ENCODE assay signal across 9 cellular contexts in genomic region chr12:124441443-124442190, GRCh38.
A peak's percentile ranks its signal among the peaks of the same experiment; 100 is the strongest.
DNase-seq lines count a peak whose midpoint lies in the region; ATAC-seq and TF ChIP-seq lines count a peak whose summit lies in the region.
"Had no signal": no experiment of that assay in that cellular context is flagged by ENCODE, and none has a peak within 500 bp of the region (broad histone marks: within the 10 kb centered on the region; RNA-seq: fewer than 3 reads in every experiment).

No MANE protein-coding gene starts in this region.

- no peaks in the 10 kb centered on the region for H3K36me3 ChIP-seq in GM23338 (ENCODE audit: insufficient read depth)
- no peaks in the 10 kb centered on the region for H3K36me3 ChIP-seq in smooth muscle cell (ENCODE audit: low read depth)

- intact Hi-C loops in activated B cell treated with CpG ODN at 0.5 μM for 24 hours (cut with micrococcal nuclease): no loop called here

- no peaks in the 10 kb centered on the region for H3K9me3 ChIP-seq in smooth muscle cell (replicated peaks; ENCODE audit: low read depth)

- H3F3A ChIP-seq in GM23338 (replicated peaks; ENCODE audit: low read depth) (peaks cover 18% of the 10 kb centered on the region), smooth muscle cell (ENCODE audit: low read depth) (peaks cover 15% of the 10 kb centered on the region)

- CTCF ChIA-PET in activated B cell treated with CpG ODN at 0.5 μM for 24 hours (lab: Charles Lee): no interaction called here

- H3K9ac ChIP-seq in smooth muscle cell (ENCODE audit: low read depth): peak overlapping the region; percentile 67

- H3K4me2 ChIP-seq in GM23338: no peak overlapping the region
- H3K4me2 ChIP-seq in smooth muscle cell: peak overlapping the region; percentile 81

- H4K20me1 ChIP-seq in GM23338 (replicated peaks; ENCODE audit: insufficient read depth) (peaks cover 14% of the 10 kb centered on the region; the same call in 1 of the 2 replicates), smooth muscle cell (ENCODE audit: low read depth) (peaks cover 39% of the 10 kb centered on the region)

- no peak overlapping the region for H3K4me3 Mint-ChIP-seq in GM23338
- no peak overlapping the region for H3K4me3 Mint-ChIP-seq in activated B cell treated with CpG ODN at 0.5 μM for 24 hours
- H3K4me3 Mint-ChIP-seq: activated T-helper 1 cell treated with anti-CD3 and anti-CD28 coated beads, Interleukin-12 subunit alpha, Interleukin-12 subunit beta, Interleukin-2, Interleukin-4 antibody, amounts not matched to agents 30 ng/mL and 10 ng/mL and 1 ng/mL, durations not matched to agents 14 hours and 24 hours and 36 hours had no signal

- H3K27ac Mint-ChIP-seq in GM23338 (0 out of 2 replicates have a peak overlapping the region, but pooled peaks have one; percentile 13), activated B cell treated with CpG ODN at 0.5 μM for 24 hours (peak overlapping the region; percentile 11)
- H3K27ac Mint-ChIP-seq: activated T-helper 1 cell treated with anti-CD3 and anti-CD28 coated beads, Interleukin-12 subunit alpha, Interleukin-12 subunit beta, Interleukin-2, Interleukin-4 antibody, amounts not matched to agents 30 ng/mL and 10 ng/mL and 1 ng/mL, durations not matched to agents 14 hours and 24 hours and 36 hours had no signal

- H3K4me1 ChIP-seq in GM23338 (ENCODE audit: insufficient read depth): no peaks in the 10 kb centered on the region
- peaks cover 12% of the 10 kb centered on the region for H3K4me1 ChIP-seq in foreskin keratinocyte
- peaks cover 13% of the 10 kb centered on the region for H3K4me1 ChIP-seq in smooth muscle cell (ENCODE audit: low read depth)

- no peak overlapping the region for H3K27ac ChIP-seq in GM23338 (ENCODE audit: low read depth)
- H3K27ac ChIP-seq in foreskin keratinocyte: peak overlapping the region; percentile 56
- H3K27ac ChIP-seq in smooth muscle cell (ENCODE audit: low read depth): peak overlapping the region; percentile 92

- H2AFZ ChIP-seq in GM23338 (no peak overlapping the region), smooth muscle cell (ENCODE audit: low read depth) (no peak overlapping the region)

- peaks cover 20% of the 10 kb centered on the region for H3K27me3 Mint-ChIP-seq in GM23338 (ENCODE audit: insufficient read depth, low read depth, poor library complexity)
- H3K27me3 Mint-ChIP-seq in activated B cell treated with CpG ODN at 0.5 μM for 24 hours: no peaks in the 10 kb centered on the region

- ATAC-seq in GM23338 (peak; percentile 20; the same call in 2 of the 3 replicates), activated B cell treated with CpG ODN at 0.5 μM for 24 hours (ENCODE audit: low read depth) (no peak), foreskin keratinocyte (peak; percentile 84), GM21717 (IDR thresholded peaks at IDR 0.05; ENCODE audit: unreplicated experiment) (no peak)

- H3K9me3 Mint-ChIP-seq in GM23338: peaks cover 4% of the 10 kb centered on the region; the same call in 1 of the 3 replicates
- no peaks in the 10 kb centered on the region for H3K9me3 Mint-ChIP-seq in activated B cell treated with CpG ODN at 0.5 μM for 24 hours
- H3K9me3 Mint-ChIP-seq: activated T-helper 1 cell treated with anti-CD3 and anti-CD28 coated beads, Interleukin-12 subunit alpha, Interleukin-12 subunit beta, Interleukin-2, Interleukin-4 antibody, amounts not matched to agents 30 ng/mL and 10 ng/mL and 1 ng/mL, durations not matched to agents 14 hours and 24 hours and 36 hours had no signal

- DNase-seq in GM23338 (ENCODE audit: low spot score): no peak
- no peak for DNase-seq in activated B cell treated with CpG ODN at 0.5 μM for 24 hours
- DNase-seq in foreskin keratinocyte: peak; percentile 47 to 81
- DNase-seq in smooth muscle cell (lab: John Stamatoyannopoulos, UW; ENCODE audit: unreplicated experiment): peak; percentile 16
- no peak for DNase-seq in NCI-H510A (lab: John Stamatoyannopoulos, UW)
- DNase-seq in NCI-H1048 (lab: John Stamatoyannopoulos, UW): no peak
- no peak for DNase-seq in GM19238 (ENCODE audit: insufficient read length, low spot score)

- WGBS in smooth muscle cell (ENCODE audit: low lambda C conversion rate): 63% methylated on average over 17 of the region's 17 CpGs

- H3K36me3 Mint-ChIP-seq in GM23338 (ENCODE audit: low read depth) (peaks cover 38% of the 10 kb centered on the region), activated B cell treated with CpG ODN at 0.5 μM for 24 hours (ENCODE audit: low read depth) (peaks cover 66% of the 10 kb centered on the region)

- H3K79me2 ChIP-seq in GM23338 (replicated peaks; ENCODE audit: insufficient read depth) (peaks cover 17% of the 10 kb centered on the region), smooth muscle cell (ENCODE audit: low read depth) (peaks cover 16% of the 10 kb centered on the region)

- TF ChIP-seq CTCF in GM23338 (conservative IDR thresholded peaks at IDR 0.05; ENCODE audit: low read depth in 2 of 2) (no peak), activated B cell treated with CpG ODN at 0.5 μM for 24 hours (IDR thresholded peaks at IDR 0.05) (no peak), foreskin keratinocyte (conservative IDR thresholded peaks at IDR 0.05) (no peak), smooth muscle cell (IDR thresholded peaks at IDR 0.05; ENCODE audit: borderline replicate concordance, insufficient read depth, poor library complexity, severe bottlenecking) (no peak)

- H3K4me1 Mint-ChIP-seq in GM23338 (peaks cover 19% of the 10 kb centered on the region), activated B cell treated with CpG ODN at 0.5 μM for 24 hours (peaks cover 5% of the 10 kb centered on the region)

- H3K4me3 ChIP-seq in GM23338 (no peak overlapping the region), smooth muscle cell (no peak overlapping the region)

- POLR2A ChIA-PET in activated B cell treated with CpG ODN at 0.5 μM for 24 hours (lab: Charles Lee): no interaction called here

- no peaks in the 10 kb centered on the region for H3K27me3 ChIP-seq in GM23338 (ENCODE audit: insufficient read depth)
- H3K27me3 ChIP-seq in foreskin keratinocyte: no peaks in the 10 kb centered on the region
- H3K27me3 ChIP-seq in smooth muscle cell (ENCODE audit: low read depth): no peaks in the 10 kb centered on the region

- no peaks in the 10 kb centered on the region for H3K9me2 ChIP-seq in GM23338 (ENCODE audit: insufficient read depth)

TF ChIP-seq in GM23338, 12 proteins besides CTCF, POLR2A, EP300 and RAD21 (continues in another document):
- TF ChIP-seq POLR2AphosphoS5 (IDR thresholded peaks at IDR 0.05; ENCODE audit: low read depth) (no peak), CREB1 (CRISPR knock-in tag; IDR thresholded peaks at IDR 0.05; ENCODE audit: low read depth) (no peak), ZNF331 (CRISPR knock-in tag; IDR thresholded peaks at IDR 0.05; ENCODE audit: low read depth) (no peak), ZNF462 (CRISPR knock-in tag; IDR thresholded peaks at IDR 0.05) (no peak)

Comparison
In these comparisons a context has a peak if more than half of its experiments do, and no peak if none do; other contexts are left out.
1. ATAC-seq: peak in GM23338 (single experiment) and foreskin keratinocyte (single experiment); none in activated B cell treated with CpG ODN at 0.5 μM for 24 hours (single experiment) and GM21717 (single experiment).
2. DNase-seq: peak in foreskin keratinocyte (2 of 2) and smooth muscle cell (single experiment); none in GM23338 (single experiment), activated B cell treated with CpG ODN at 0.5 μM for 24 hours (single experiment), NCI-H510A (single experiment), NCI-H1048 (single experiment) and GM19238 (single experiment).